2 cellular contexts compared by ENCODE assay signal in genomic region chr5:93221-93980, GRCh38.
TF ChIP-seq lines count a peak whose summit lies in the region.

No MANE protein-coding gene starts in this region.

TF ChIP-seq in GM23338, 12 proteins besides CTCF, POLR2A, EP300 and RAD21 (continued from another document):
- TF ChIP-seq ZNF462 (CRISPR knock-in tag; IDR thresholded peaks at IDR 0.05) (no peak), JUNB (IDR thresholded peaks at IDR 0.05; ENCODE audit: unreplicated experiment) (no peak), NANOG (IDR thresholded peaks at IDR 0.05; ENCODE audit: borderline replicate concordance) (no peak), STAT1 (IDR thresholded peaks at IDR 0.05; ENCODE audit: unreplicated experiment) (no peak), ZNF331 (CRISPR knock-in tag; IDR thresholded peaks at IDR 0.05; ENCODE audit: low read depth) (no peak), POLR2AphosphoS5 (IDR thresholded peaks at IDR 0.05; ENCODE audit: low read depth) (no peak), EZH2 (IDR thresholded peaks at IDR 0.05; ENCODE audit: low read depth, unreplicated experiment) (no peak), ZNF114 (CRISPR knock-in tag; IDR thresholded peaks at IDR 0.05) (no peak), CREB1 (CRISPR knock-in tag; IDR thresholded peaks at IDR 0.05; ENCODE audit: low read depth) (no peak)
- TF ChIP-seq, protein P1, sequence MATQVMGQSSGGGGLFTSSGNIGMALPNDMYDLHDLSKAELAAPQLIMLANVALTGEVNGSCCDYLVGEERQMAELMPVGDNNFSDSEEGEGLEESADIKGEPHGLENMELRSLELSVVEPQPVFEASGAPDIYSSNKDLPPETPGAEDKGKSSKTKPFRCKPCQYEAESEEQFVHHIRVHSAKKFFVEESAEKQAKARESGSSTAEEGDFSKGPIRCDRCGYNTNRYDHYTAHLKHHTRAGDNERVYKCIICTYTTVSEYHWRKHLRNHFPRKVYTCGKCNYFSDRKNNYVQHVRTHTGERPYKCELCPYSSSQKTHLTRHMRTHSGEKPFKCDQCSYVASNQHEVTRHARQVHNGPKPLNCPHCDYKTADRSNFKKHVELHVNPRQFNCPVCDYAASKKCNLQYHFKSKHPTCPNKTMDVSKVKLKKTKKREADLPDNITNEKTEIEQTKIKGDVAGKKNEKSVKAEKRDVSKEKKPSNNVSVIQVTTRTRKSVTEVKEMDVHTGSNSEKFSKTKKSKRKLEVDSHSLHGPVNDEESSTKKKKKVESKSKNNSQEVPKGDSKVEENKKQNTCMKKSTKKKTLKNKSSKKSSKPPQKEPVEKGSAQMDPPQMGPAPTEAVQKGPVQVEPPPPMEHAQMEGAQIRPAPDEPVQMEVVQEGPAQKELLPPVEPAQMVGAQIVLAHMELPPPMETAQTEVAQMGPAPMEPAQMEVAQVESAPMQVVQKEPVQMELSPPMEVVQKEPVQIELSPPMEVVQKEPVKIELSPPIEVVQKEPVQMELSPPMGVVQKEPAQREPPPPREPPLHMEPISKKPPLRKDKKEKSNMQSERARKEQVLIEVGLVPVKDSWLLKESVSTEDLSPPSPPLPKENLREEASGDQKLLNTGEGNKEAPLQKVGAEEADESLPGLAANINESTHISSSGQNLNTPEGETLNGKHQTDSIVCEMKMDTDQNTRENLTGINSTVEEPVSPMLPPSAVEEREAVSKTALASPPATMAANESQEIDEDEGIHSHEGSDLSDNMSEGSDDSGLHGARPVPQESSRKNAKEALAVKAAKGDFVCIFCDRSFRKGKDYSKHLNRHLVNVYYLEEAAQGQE (IDR thresholded peaks at IDR 0.05; ENCODE audit: unreplicated experiment) = no peak

TF ChIP-seq in WTC11, 78 proteins besides CTCF, POLR2A, EP300 and RAD21 (continued from another document):
- TF ChIP-seq JAZF1 (CRISPR knock-in tag; IDR thresholded peaks at IDR 0.05) = no peak
- TF ChIP-seq E2F1 (CRISPR knock-in tag; IDR thresholded peaks at IDR 0.05) = no peak
- no peak for TF ChIP-seq ZNF416 (CRISPR knock-in tag; IDR thresholded peaks at IDR 0.05)
